In genomic region chr5:165871279-165871678, GRCh38 we compare ENCODE assay signal across 37 cellular contexts.
"Had no signal": no experiment of that assay in that cellular context is flagged by ENCODE, and none has a peak within 500 bp of the region (broad histone marks: within the 10 kb centered on the region; RNA-seq: fewer than 3 reads in every experiment).

No MANE protein-coding gene starts in this region.

- H3K4me3 ChIP-seq: ascending aorta, cardiac muscle cell had no signal

- H3K27ac Mint-ChIP-seq: activated CD4-positive, alpha-beta memory T cell treated with anti-CD3 and anti-CD28 coated beads, Interleukin-2, amount 10 ng/mL, durations not matched to agents 7 days and 5 days; activated CD4-positive, alpha-beta T cell treated with anti-CD3 and anti-CD28 coated beads for 36 hours; activated CD4-positive, alpha-beta T cell treated with anti-CD3 and anti-CD28 coated beads, Interleukin-2, amount 10 ng/mL, durations not matched to agents 7 days and 5 days; activated CD8-positive, alpha-beta memory T cell treated with anti-CD3 and anti-CD28 coated beads, Interleukin-2, amount 10 ng/mL, durations not matched to agents 7 days and 5 days; activated CD8-positive, alpha-beta T cell treated with anti-CD3 and anti-CD28 coated beads, Interleukin-2, amount 10 ng/mL, durations not matched to agents 7 days and 5 days; activated naive CD4-positive, alpha-beta T cell treated with anti-CD3 and anti-CD28 coated beads, Interleukin-2, amount 10 ng/mL, durations not matched to agents 7 days and 5 days; activated naive CD4-positive, alpha-beta T cell treated with anti-CD3 and anti-CD28 coated beads, Interleukin-2, amount 50 U/mL, for 24 hours; activated naive CD8-positive, alpha-beta T cell; activated naive CD8-positive, alpha-beta T cell treated with anti-CD3 and anti-CD28 coated beads, Interleukin-2, amount 10 ng/mL, durations not matched to agents 7 days and 5 days; activated naive CD8-positive, alpha-beta T cell treated with anti-CD3 and anti-CD28 coated beads, Interleukin-2, amount 50 U/mL, for 24 hours; activated T-cell treated with anti-CD3 and anti-CD28 coated beads, Interleukin-2, amount 50 U/mL, for 24 hours; activated T-helper 2 cell treated with anti-CD3 and anti-CD28 coated beads, Interferon-gamma antibody, Interleukin-2, Interleukin-4, amounts not matched to agents 10 μg/mL and 5 μg/mL and 100 μg/mL, durations not matched to agents 14 hours and 24 hours and 36 hours; brain; T-helper 1 cell treated with Interleukin-12 subunit alpha and Interleukin-12 subunit beta and Interleukin-4 antibody, amounts not matched to agents 30 μg/mL and 1 μg/mL, for 36 hours; T-helper 2 cell treated with Interferon-gamma antibody and Interleukin-4, amounts not matched to agents 5 μg/mL and 100 μg/mL, for 36 hours had no signal

- H3K4me1 ChIP-seq: ascending aorta had no signal

- H3K27me3 ChIP-seq: ascending aorta, cardiac muscle cell had no signal

- ATAC-seq: activated CD4-positive, alpha-beta T cell treated with anti-CD3 and anti-CD28 coated beads for 36 hours; activated CD4-positive, CD25-positive, alpha-beta regulatory T cell treated with anti-CD3 and anti-CD28 coated beads, Interleukin-2, amount 50 U/mL, for 24 hours; activated CD8-positive, alpha-beta memory T cell treated with anti-CD3 and anti-CD28 coated beads, Interleukin-2, amount 10 ng/mL, durations not matched to agents 7 days and 5 days; activated CD8-positive, alpha-beta T cell treated with anti-CD3 and anti-CD28 coated beads, Interleukin-2, amount 10 ng/mL, durations not matched to agents 7 days and 5 days; activated naive CD8-positive, alpha-beta T cell treated with anti-CD3 and anti-CD28 coated beads, Interleukin-2, amount 50 U/mL, for 24 hours had no signal

- H3K4me3 Mint-ChIP-seq: activated CD4-positive, alpha-beta memory T cell treated with anti-CD3 and anti-CD28 coated beads, Interleukin-2, amount 10 ng/mL, durations not matched to agents 7 days and 5 days; activated CD4-positive, alpha-beta T cell treated with anti-CD3 and anti-CD28 coated beads for 36 hours; activated CD4-positive, alpha-beta T cell treated with anti-CD3 and anti-CD28 coated beads, Interleukin-2, amount 10 ng/mL, durations not matched to agents 7 days and 5 days; activated CD8-positive, alpha-beta memory T cell treated with anti-CD3 and anti-CD28 coated beads, Interleukin-2, amount 10 ng/mL, durations not matched to agents 7 days and 5 days; activated CD8-positive, alpha-beta T cell treated with anti-CD3 and anti-CD28 coated beads, Interleukin-2, amount 10 ng/mL, durations not matched to agents 7 days and 5 days; activated naive CD4-positive, alpha-beta T cell treated with anti-CD3 and anti-CD28 coated beads, Interleukin-2, amount 10 ng/mL, durations not matched to agents 7 days and 5 days; activated naive CD4-positive, alpha-beta T cell treated with anti-CD3 and anti-CD28 coated beads, Interleukin-2, amount 50 U/mL, for 24 hours; activated naive CD8-positive, alpha-beta T cell; activated naive CD8-positive, alpha-beta T cell treated with anti-CD3 and anti-CD28 coated beads, Interleukin-2, amount 10 ng/mL, durations not matched to agents 7 days and 5 days; activated naive CD8-positive, alpha-beta T cell treated with anti-CD3 and anti-CD28 coated beads, Interleukin-2, amount 50 U/mL, for 24 hours; activated T-cell treated with anti-CD3 and anti-CD28 coated beads, Interleukin-2, amount 50 U/mL, for 24 hours; brain; central memory CD8-positive, alpha-beta T cell; T-helper 1 cell treated with Interleukin-12 subunit alpha and Interleukin-12 subunit beta and Interleukin-4 antibody, amounts not matched to agents 30 μg/mL and 1 μg/mL, for 36 hours; T-helper 2 cell treated with Interferon-gamma antibody and Interleukin-4, amounts not matched to agents 5 μg/mL and 100 μg/mL, for 36 hours had no signal

- H3K36me3 Mint-ChIP-seq: activated CD8-positive, alpha-beta memory T cell treated with anti-CD3 and anti-CD28 coated beads, Interleukin-2, amount 10 ng/mL, durations not matched to agents 7 days and 5 days; activated naive CD4-positive, alpha-beta T cell treated with anti-CD3 and anti-CD28 coated beads, Interleukin-2, amount 10 ng/mL, durations not matched to agents 7 days and 5 days; activated naive CD4-positive, alpha-beta T cell treated with anti-CD3 and anti-CD28 coated beads, Interleukin-2, amount 50 U/mL, for 24 hours; activated naive CD8-positive, alpha-beta T cell; activated naive CD8-positive, alpha-beta T cell treated with anti-CD3 and anti-CD28 coated beads, Interleukin-2, amount 10 ng/mL, durations not matched to agents 7 days and 5 days; brain had no signal

- H3K9me3 Mint-ChIP-seq: activated naive CD4-positive, alpha-beta T cell treated with anti-CD3 and anti-CD28 coated beads, Interleukin-2, amount 50 U/mL, for 24 hours; activated naive CD8-positive, alpha-beta T cell treated with anti-CD3 and anti-CD28 coated beads, Interleukin-2, amount 10 ng/mL, durations not matched to agents 7 days and 5 days; brain had no signal

- H3K27me3 Mint-ChIP-seq: activated CD4-positive, alpha-beta memory T cell treated with anti-CD3 and anti-CD28 coated beads, Interleukin-2, amount 10 ng/mL, durations not matched to agents 7 days and 5 days; activated CD4-positive, alpha-beta T cell treated with anti-CD3 and anti-CD28 coated beads for 36 hours; activated CD4-positive, alpha-beta T cell treated with anti-CD3 and anti-CD28 coated beads, Interleukin-2, amount 10 ng/mL, durations not matched to agents 7 days and 5 days; activated CD8-positive, alpha-beta memory T cell treated with anti-CD3 and anti-CD28 coated beads, Interleukin-2, amount 10 ng/mL, durations not matched to agents 7 days and 5 days; activated naive CD4-positive, alpha-beta T cell treated with anti-CD3 and anti-CD28 coated beads, Interleukin-2, amount 10 ng/mL, durations not matched to agents 7 days and 5 days; activated naive CD4-positive, alpha-beta T cell treated with anti-CD3 and anti-CD28 coated beads, Interleukin-2, amount 50 U/mL, for 24 hours; activated naive CD8-positive, alpha-beta T cell; activated naive CD8-positive, alpha-beta T cell treated with anti-CD3 and anti-CD28 coated beads, Interleukin-2, amount 10 ng/mL, durations not matched to agents 7 days and 5 days; activated naive CD8-positive, alpha-beta T cell treated with anti-CD3 and anti-CD28 coated beads, Interleukin-2, amount 50 U/mL, for 24 hours; activated T-cell treated with anti-CD3 and anti-CD28 coated beads, Interleukin-2, amount 50 U/mL, for 24 hours; central memory CD8-positive, alpha-beta T cell had no signal

- H3K9me3 ChIP-seq: ascending aorta had no signal

- H3K27ac ChIP-seq: ascending aorta, cardiac muscle cell, VCaP had no signal

- H3K36me3 ChIP-seq: ascending aorta, cardiac muscle cell had no signal

- DNase-seq: activated CD4-positive, alpha-beta memory T cell treated with anti-CD3 and anti-CD28 coated beads, Interleukin-2, amount 10 ng/mL, durations not matched to agents 7 days and 5 days; activated CD4-positive, alpha-beta T cell treated with anti-CD3 and anti-CD28 coated beads for 1 hour; activated CD4-positive, alpha-beta T cell treated with anti-CD3 and anti-CD28 coated beads for 36 hours; activated CD4-positive, alpha-beta T cell treated with anti-CD3 and anti-CD28 coated beads for 48 hours; activated CD4-positive, alpha-beta T cell treated with anti-CD3 and anti-CD28 coated beads, Interleukin-2, amount 10 ng/mL, durations not matched to agents 7 days and 5 days; activated CD4-positive, alpha-beta T cell treated with anti-CD3 and anti-CD28 coated beads, Interleukin-2, amount 50 U/mL, for 48 hours; activated CD4-positive, CD25-positive, alpha-beta regulatory T cell; activated CD8-positive, alpha-beta memory T cell treated with anti-CD3 and anti-CD28 coated beads for 24 hours; activated CD8-positive, alpha-beta memory T cell treated with anti-CD3 and anti-CD28 coated beads, Interleukin-2, amount 10 ng/mL, durations not matched to agents 7 days and 5 days; activated CD8-positive, alpha-beta memory T cell treated with anti-CD3 and anti-CD28 coated beads, Interleukin-2, amount 50 U/mL, for 48 hours; activated CD8-positive, alpha-beta T cell treated with anti-CD3 and anti-CD28 coated beads, Interleukin-2, amount 10 ng/mL, durations not matched to agents 7 days and 5 days; activated effector memory CD4-positive, alpha-beta T cell treated with Interleukin-2 at 50 U/mL for 16 hours; activated gamma-delta T cell; activated naive CD4-positive, alpha-beta T cell treated with anti-CD3 and anti-CD28 coated beads, Interleukin-2, amount 10 ng/mL, durations not matched to agents 7 days and 5 days; activated naive CD4-positive, alpha-beta T cell treated with Interleukin-2 at 50 U/mL for 16 hours; activated naive CD8-positive, alpha-beta T cell treated with anti-CD3 and anti-CD28 coated beads, Interleukin-2, amount 10 ng/mL, durations not matched to agents 7 days and 5 days; activated naive CD8-positive, alpha-beta T cell treated with anti-CD3 and anti-CD28 coated beads, Interleukin-2, amount 50 U/mL, for 24 hours; activated T-cell treated with anti-CD3 and anti-CD28 coated beads, Interleukin-2, amount 50 U/mL, for 24 hours; activated T-cell treated with anti-CD3 and anti-CD28 coated beads, Interleukin-2, amount 50 U/mL, for 48 hours; amygdala; anterior cingulate cortex; caudate nucleus; cerebellar nuclear complex; T-helper 1 cell; T-helper 2 cell; T-helper 9 cell had no signal

- H3K4me1 Mint-ChIP-seq: activated CD4-positive, alpha-beta memory T cell treated with anti-CD3 and anti-CD28 coated beads, Interleukin-2, amount 10 ng/mL, durations not matched to agents 7 days and 5 days; activated CD4-positive, alpha-beta T cell treated with anti-CD3 and anti-CD28 coated beads for 36 hours; activated CD4-positive, alpha-beta T cell treated with anti-CD3 and anti-CD28 coated beads, Interleukin-2, amount 10 ng/mL, durations not matched to agents 7 days and 5 days; activated CD8-positive, alpha-beta memory T cell treated with anti-CD3 and anti-CD28 coated beads, Interleukin-2, amount 10 ng/mL, durations not matched to agents 7 days and 5 days; activated naive CD4-positive, alpha-beta T cell treated with anti-CD3 and anti-CD28 coated beads, Interleukin-2, amount 10 ng/mL, durations not matched to agents 7 days and 5 days; activated naive CD4-positive, alpha-beta T cell treated with anti-CD3 and anti-CD28 coated beads, Interleukin-2, amount 50 U/mL, for 24 hours; activated naive CD8-positive, alpha-beta T cell treated with anti-CD3 and anti-CD28 coated beads, Interleukin-2, amount 10 ng/mL, durations not matched to agents 7 days and 5 days; activated naive CD8-positive, alpha-beta T cell treated with anti-CD3 and anti-CD28 coated beads, Interleukin-2, amount 50 U/mL, for 24 hours; brain; central memory CD8-positive, alpha-beta T cell had no signal
